2 cellular contexts compared by ENCODE assay signal in genomic region chr6:134880487-134881190, GRCh38.
TF ChIP-seq lines count a peak whose summit lies in the region.

No MANE protein-coding gene starts in this region.

TF ChIP-seq in IMR-90, 13 proteins besides CTCF, POLR2A, EP300 and RAD21 (continued from another document):
- no peak for TF ChIP-seq USF2 (IDR thresholded peaks at IDR 0.05; ENCODE audit: low read depth, low read length)
- no peak for TF ChIP-seq RFX5 (IDR thresholded peaks at IDR 0.05; ENCODE audit: low read depth, low read length)
- no peak for TF ChIP-seq MAFK (IDR thresholded peaks at IDR 0.05; ENCODE audit: low read depth, low read length)
- no peak for TF ChIP-seq FOS (IDR thresholded peaks at IDR 0.05; ENCODE audit: low read depth, low read length)
- no peak for TF ChIP-seq SMC3 (IDR thresholded peaks at IDR 0.05; ENCODE audit: low read depth, low read length)
- TF ChIP-seq ELK1 (IDR thresholded peaks at IDR 0.05; ENCODE audit: borderline replicate concordance, low read depth, low read length): no peak
- TF ChIP-seq NFE2L2 (IDR thresholded peaks at IDR 0.05; ENCODE audit: low read depth, low read length): no peak
- TF ChIP-seq CEBPB (IDR thresholded peaks at IDR 0.05; ENCODE audit: low read depth, low read length): no peak
- TF ChIP-seq MAZ (IDR thresholded peaks at IDR 0.05; ENCODE audit: borderline replicate concordance, low read depth, low read length): no peak
- TF ChIP-seq MXI1 (IDR thresholded peaks at IDR 0.05; ENCODE audit: borderline replicate concordance, low read depth, low read length): no peak

TF ChIP-seq in endothelial cell of umbilical vein, 7 proteins besides CTCF, POLR2A, EP300 and RAD21 (continued from another document):
- TF ChIP-seq MAX (IDR thresholded peaks at IDR 0.05; ENCODE audit: insufficient read depth, insufficient read length): no peak
TF ChIP-seq in endothelial cell of umbilical vein: peak in this region for 0.
